In genomic region chr13:33176526-33176925, GRCh38 we compare ENCODE assay signal across 32 cellular contexts.
"Had no signal": no experiment of that assay in that cellular context is flagged by ENCODE, and none has a peak within 500 bp of the region (broad histone marks: within the 10 kb centered on the region; RNA-seq: fewer than 3 reads in every experiment).

No MANE protein-coding gene starts in this region.

- DNase-seq: activated CD4-positive, alpha-beta T cell treated with anti-CD3 and anti-CD28 coated beads for 1 hour; activated CD4-positive, alpha-beta T cell treated with anti-CD3 and anti-CD28 coated beads, Interleukin-2, amount 50 U/mL, for 1 hour; activated CD8-positive, alpha-beta T cell treated with anti-CD3 and anti-CD28 coated beads for 36 hours; activated gamma-delta T cell treated with Interleukin-2 at 50 U/mL for 16 hours; activated naive CD4-positive, alpha-beta T cell treated with anti-CD3 and anti-CD28 coated beads, Interleukin-2, amount 50 U/mL, for 16 hours; activated T-cell treated with anti-CD3 and anti-CD28 coated beads, Interleukin-2, amount 50 U/mL, for 4 hours; amygdala; central memory CD4-positive, alpha-beta T cell; endodermal cell; gastrocnemius medialis; glutamatergic neuron; kidney; left colon; naive B cell; nephron progenitor cell; pancreas; retina; stimulated activated CD4-positive, alpha-beta T cell treated with anti-CD3 and anti-CD28 coated beads, Interleukin-15, amount 100 ng/mL, for 24 hours; stimulated activated CD4-positive, alpha-beta T cell treated with anti-CD3 and anti-CD28 coated beads, Interleukin-2, amount 100 ng/mL, for 24 hours; stimulated activated naive B cell treated with anti-CD40 and anti-IgM and Interleukin-4, amounts not matched to agents 10 μg/mL and 1 μg/mL and 100 μg/mL, for 72 hours; T-helper 2 cell; tibial artery had no signal

- H3K27me3 ChIP-seq: breast epithelium, gastrocnemius medialis, neutrophil, pancreas, suprapubic skin, tibial artery had no signal

- ATAC-seq: activated CD8-positive, alpha-beta T cell treated with anti-CD3 and anti-CD28 coated beads for 36 hours; activated T-cell treated with anti-CD3 and anti-CD28 coated beads, Interleukin-2, amount 50 U/mL, for 4 hours; activated T-helper 17 cell treated with anti-CD3 and anti-CD28 coated beads, Interleukin-2, amount 50 U/mL, for 72 hours; esophagus mucosa; gastrocnemius medialis; left colon; pancreas; sciatic nerve; stimulated activated naive B cell treated with anti-CD40 and anti-IgM and Interleukin-4, amounts not matched to agents 10 μg/mL and 1 μg/mL and 100 μg/mL, for 72 hours; WTC11 had no signal

- H3K36me3 Mint-ChIP-seq: mesothelial cell of epicardium; naive B cell; stimulated activated naive B cell treated with anti-CD40 and anti-IgM and Interleukin-4, amounts not matched to agents 10 μg/mL and 1 μg/mL and 100 μg/mL, for 72 hours; WTC11 had no signal

- H3K27ac ChIP-seq: breast epithelium, gastrocnemius medialis, neutrophil, prostate gland, suprapubic skin, tibial artery had no signal

- H3K4me1 Mint-ChIP-seq: activated T-helper 17 cell treated with anti-CD3 and anti-CD28 coated beads, Interleukin-2, amount 50 U/mL, for 72 hours; naive B cell; stimulated activated naive B cell treated with anti-CD40 and anti-IgM and Interleukin-4, amounts not matched to agents 10 μg/mL and 1 μg/mL and 100 μg/mL, for 72 hours had no signal

- H3K4me1 ChIP-seq: breast epithelium, prostate gland had no signal

- H3K27ac Mint-ChIP-seq: activated CD8-positive, alpha-beta T cell treated with anti-CD3 and anti-CD28 coated beads for 36 hours; activated T-helper 17 cell treated with anti-CD3 and anti-CD28 coated beads, Interleukin-2, amount 50 U/mL, for 72 hours; dendritic cell treated with granulocyte-macrophage colony-stimulating factor and Interleukin-4, amounts not matched to agents 40 ng/mL and 50 ng/mL, for 4 days; endodermal cell; mesothelial cell of epicardium; naive B cell; nephron progenitor cell; stimulated activated naive B cell treated with anti-CD40 and anti-IgM and Interleukin-4, amounts not matched to agents 10 μg/mL and 1 μg/mL and 100 μg/mL, for 72 hours; WTC11 had no signal

- H3K4me3 Mint-ChIP-seq: activated CD8-positive, alpha-beta T cell treated with anti-CD3 and anti-CD28 coated beads for 36 hours; activated T-cell treated with anti-CD3 and anti-CD28 coated beads, Interleukin-2, amount 50 U/mL, for 4 hours; activated T-helper 17 cell treated with anti-CD3 and anti-CD28 coated beads, Interleukin-2, amount 50 U/mL, for 72 hours; dendritic cell treated with granulocyte-macrophage colony-stimulating factor and Interleukin-4, amounts not matched to agents 40 ng/mL and 50 ng/mL, for 4 days; endodermal cell; mesothelial cell of epicardium; naive B cell; nephron progenitor cell; stimulated activated naive B cell treated with anti-CD40 and anti-IgM and Interleukin-4, amounts not matched to agents 10 μg/mL and 1 μg/mL and 100 μg/mL, for 72 hours; WTC11 had no signal

- H3K4me3 ChIP-seq: breast epithelium, gastrocnemius medialis, pancreas, prostate gland, suprapubic skin, tibial artery had no signal

- H3K27me3 Mint-ChIP-seq: dendritic cell treated with granulocyte-macrophage colony-stimulating factor and Interleukin-4, amounts not matched to agents 40 ng/mL and 50 ng/mL, for 4 days; naive B cell; stimulated activated naive B cell treated with anti-CD40 and anti-IgM and Interleukin-4, amounts not matched to agents 10 μg/mL and 1 μg/mL and 100 μg/mL, for 72 hours had no signal

- H3K9me3 Mint-ChIP-seq: activated CD8-positive, alpha-beta T cell treated with anti-CD3 and anti-CD28 coated beads for 36 hours; activated T-cell treated with anti-CD3 and anti-CD28 coated beads, Interleukin-2, amount 50 U/mL, for 4 hours; activated T-helper 17 cell treated with anti-CD3 and anti-CD28 coated beads, Interleukin-2, amount 50 U/mL, for 72 hours; dendritic cell treated with granulocyte-macrophage colony-stimulating factor and Interleukin-4, amounts not matched to agents 40 ng/mL and 50 ng/mL, for 4 days; endodermal cell; mesothelial cell of epicardium; naive B cell; nephron progenitor cell; WTC11 had no signal

- H3K36me3 ChIP-seq: breast epithelium, gastrocnemius medialis, neutrophil, pancreas, prostate gland, suprapubic skin, tibial artery had no signal

- H3K9me3 ChIP-seq: breast epithelium, gastrocnemius medialis, neutrophil, pancreas, prostate gland, suprapubic skin, tibial artery had no signal
